10 cellular contexts compared by ENCODE assay signal in the genomic region with DNA sequence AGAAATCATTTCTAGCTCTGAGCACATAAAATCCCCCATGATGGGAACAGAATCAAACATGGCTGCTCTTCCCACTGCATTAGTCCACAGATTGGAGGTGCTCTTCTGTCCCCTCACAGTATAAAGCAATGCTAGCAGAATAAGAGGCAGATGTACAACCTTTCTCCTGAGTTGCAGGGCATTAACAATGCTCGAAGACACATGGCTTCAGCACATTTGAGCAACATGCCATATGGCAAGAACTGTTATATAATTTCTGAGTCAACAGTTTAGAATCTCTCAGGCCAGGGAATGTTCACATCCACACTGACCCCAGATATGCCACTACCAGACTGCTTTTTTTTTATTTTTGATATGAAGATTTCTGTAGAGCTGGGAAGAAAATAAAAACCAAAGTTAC.
DNase-seq lines count a peak whose midpoint lies in the region; TF ChIP-seq lines count a peak whose summit lies in the region.
"Had no signal": no experiment of that assay in that cellular context is flagged by ENCODE, and none has a peak within 500 bp of the region (broad histone marks: within the 10 kb centered on the region; RNA-seq: fewer than 3 reads in every experiment).

No MANE protein-coding gene starts in this region.

- no peak overlapping the region for H3K4me3 ChIP-seq in astrocyte of the spinal cord (ENCODE audit: low read depth, low read length)

- in situ Hi-C loops in astrocyte of the spinal cord (cut with HindIII; ENCODE audit: low sequenced_read_pairs), result no loop called here
- in situ Hi-C loops in GM13976 (cut with MboI; ENCODE audit: low sequenced_read_pairs, unreplicated experiment), result no loop called here

- DNase-seq in LHCN-M2 (ENCODE audit: low read depth) (peak; percentile 88), astrocyte of the spinal cord (ENCODE audit: low read depth, low spot score) (peak; percentile 67), hepatic stellate cell (ENCODE audit: low spot score) (peak; percentile 46), GM13976 (ENCODE audit: low spot score) (no peak), DMS153 treated with DMSO at 0.1 percent for 48 hours (lab: John Stamatoyannopoulos, UW; ENCODE audit: unreplicated experiment) (no peak), NCI-H748 (lab: John Stamatoyannopoulos, UW; ENCODE audit: unreplicated experiment) (no peak)
- DNase-seq in central memory CD4-positive, alpha-beta T cell, result no peak
- DNase-seq: activated naive CD4-positive, alpha-beta T cell had no signal

- peak overlapping the region; percentile 93 for H3K27ac ChIP-seq in temporal lobe (ENCODE audit: low read depth, low read length)
- H3K27ac ChIP-seq: parathyroid adenoma had no signal

- no peak for TF ChIP-seq CTCF in astrocyte of the spinal cord (IDR thresholded peaks at IDR 0.05; ENCODE audit: low read depth, low read length)
- no peak for TF ChIP-seq CTCF in GM13976 (IDR thresholded peaks at IDR 0.05; ENCODE audit: borderline replicate concordance, control extremely low read depth, extremely low read depth, insufficient read depth, missing control alignments)

Comparison
In these comparisons a context has a peak if more than half of its experiments do, and no peak if none do; other contexts are left out.
1. DNase-seq: peak in LHCN-M2 (single experiment), astrocyte of the spinal cord (single experiment) and hepatic stellate cell (single experiment); none in GM13976 (single experiment), DMS153 treated with DMSO at 0.1 percent for 48 hours (single experiment), NCI-H748 (single experiment) and central memory CD4-positive, alpha-beta T cell (single experiment).